In the genomic region with DNA sequence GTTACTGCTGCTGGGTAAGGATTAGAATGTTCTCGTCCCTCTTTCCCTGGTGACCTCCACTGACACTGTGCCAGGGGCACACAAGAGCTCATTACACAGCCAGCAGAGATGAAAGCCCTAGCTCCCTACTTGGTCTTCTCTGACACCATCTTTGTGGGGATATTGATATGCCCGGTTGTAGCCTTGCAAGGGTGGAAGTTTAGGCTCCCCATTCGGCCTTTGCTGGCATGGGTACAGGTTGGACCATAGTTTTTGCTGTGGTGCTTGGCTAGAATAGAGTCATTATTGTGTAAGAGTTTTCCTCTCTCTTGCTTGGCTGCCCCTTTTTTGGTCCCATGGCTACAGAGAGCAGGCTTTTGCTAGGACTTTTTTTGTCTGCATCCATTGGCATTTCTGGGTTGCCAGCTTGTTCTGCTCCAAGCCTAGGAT, we compare ENCODE assay signal across 2 cellular contexts.
TF ChIP-seq lines count a peak whose summit lies in the region.

No MANE protein-coding gene starts in this region.

TF ChIP-seq in IMR-90, 13 proteins besides CTCF, POLR2A, EP300 and RAD21:
- TF ChIP-seq BHLHE40 (IDR thresholded peaks at IDR 0.05; ENCODE audit: low read depth, low read length) (no peak), CEBPB (IDR thresholded peaks at IDR 0.05; ENCODE audit: low read depth, low read length) (0 out of 2 replicates have a peak, but pooled peaks have one; percentile 13), MAZ (IDR thresholded peaks at IDR 0.05; ENCODE audit: borderline replicate concordance, low read depth, low read length) (no peak)

TF ChIP-seq in HepG2, 621 proteins besides CTCF, POLR2A, EP300 and RAD21:
- TF ChIP-seq TEAD2 (CRISPR knock-in tag; IDR thresholded peaks at IDR 0.05): no peak
- TF ChIP-seq ZEB1 (IDR thresholded peaks at IDR 0.05; ENCODE audit: insufficient replicate concordance, low read depth): no peak
- no peak for TF ChIP-seq ZNF720 (CRISPR knock-in tag; IDR thresholded peaks at IDR 0.05)
- no peak for TF ChIP-seq TBL1XR1 (IDR thresholded peaks at IDR 0.05; ENCODE audit: borderline replicate concordance, low read length, partially characterized antibody)
- TF ChIP-seq FOXA1 (IDR thresholded peaks at IDR 0.05): no peak
- no peak for TF ChIP-seq FOXA1 (CRISPR knock-in tag; IDR thresholded peaks at IDR 0.05)
- no peak for TF ChIP-seq ZFX (CRISPR knock-in tag; IDR thresholded peaks at IDR 0.05; ENCODE audit: low read depth)
- peak; percentile 57 for TF ChIP-seq RBM22 (optimal IDR thresholded peaks at IDR 0.05; ENCODE audit: low read length)
TF ChIP-seq in HepG2: peak in this region for 1.
